Comparison of ENCODE assay signal across 32 cellular contexts in the genomic region with DNA sequence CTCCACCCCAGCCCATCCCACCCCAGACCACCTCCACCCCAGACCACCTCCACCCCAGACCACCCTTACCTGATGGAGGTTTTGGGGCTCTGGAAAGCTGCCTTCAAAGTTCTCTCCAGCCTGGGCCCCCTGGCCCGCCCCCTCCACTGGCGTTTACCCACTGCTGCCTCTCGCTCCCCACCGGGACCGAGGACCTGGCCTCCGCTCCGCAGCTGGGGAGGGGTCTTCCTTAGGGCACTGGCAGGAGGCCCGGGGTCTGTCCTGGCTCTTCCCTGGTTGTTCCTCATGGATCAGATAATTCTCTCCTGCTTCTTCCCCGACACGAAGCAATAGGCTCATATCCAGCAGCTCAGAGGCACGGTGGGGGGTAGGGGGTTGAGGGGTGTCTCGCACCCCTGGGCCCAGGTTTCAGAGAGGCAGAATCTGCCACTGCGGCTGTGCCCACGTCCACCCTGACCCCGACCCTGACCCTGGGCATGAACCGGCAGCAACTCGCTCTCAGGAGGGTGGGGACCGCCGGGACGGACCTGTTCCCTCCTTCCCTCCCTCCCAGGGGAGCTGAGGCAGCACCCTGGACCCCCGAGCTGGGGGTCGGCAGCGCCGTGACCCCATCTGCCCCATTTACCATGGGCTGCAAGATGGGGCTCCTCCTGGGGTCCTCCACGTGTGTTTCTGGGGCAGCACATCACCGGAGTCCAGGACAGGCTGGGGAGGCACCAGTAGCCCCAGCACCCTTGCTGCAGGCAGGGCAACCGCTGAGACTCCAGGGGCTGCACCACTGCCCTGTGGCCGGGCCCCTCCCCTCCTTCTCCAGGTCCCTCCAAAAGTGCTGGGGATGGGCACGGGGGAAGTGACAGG. TPM values are rescaled to one million over a fixed set of nuclear protein-coding genes. Genes with fewer than 3 reads are reported as not detected.
"Had no signal": no experiment of that assay in that cellular context is flagged by ENCODE, and none has a peak within 500 bp of the region (broad histone marks: within the 10 kb centered on the region; RNA-seq: fewer than 3 reads in every experiment).

No MANE protein-coding gene starts in this region.

- H3K36me3 ChIP-seq: esophagus squamous epithelium, thoracic aorta, tibial nerve, upper lobe of left lung had no signal

- H3K4me3 ChIP-seq: esophagus squamous epithelium, lung, mucosa of descending colon, psoas muscle, skin epidermis, thoracic aorta, tibial nerve, upper lobe of left lung had no signal

- H3K27ac ChIP-seq: esophagus squamous epithelium, psoas muscle, skin epidermis, thoracic aorta, tibial nerve, upper lobe of left lung had no signal

- FAIRE-seq: endometrium, islet of Langerhans, urothelium cell line had no signal

- H3K36me3 Mint-ChIP-seq: memory B cell; naive B cell; natural killer cell treated with Interleukin-12 subunit alpha and Interleukin-12 subunit beta and Interleukin-15 and Interleukin-18, amount 100 ng/mL, for 72 hours had no signal

- H3K27ac Mint-ChIP-seq: effector memory CD8-positive, alpha-beta T cell; memory B cell; natural killer cell treated with Interleukin-12 subunit alpha and Interleukin-12 subunit beta and Interleukin-15 and Interleukin-18, amount 100 ng/mL, for 72 hours had no signal

- H3K27me3 ChIP-seq: upper lobe of left lung had no signal

- DNase-seq: cortex of kidney; effector memory CD8-positive, alpha-beta T cell; erythroblast; esophagus squamous epithelium; foreskin melanocyte; head of caudate nucleus; kidney glomerular epithelial cell; left colon; left ventricle myocardium superior; mucosa of descending colon; naive B cell; psoas muscle; right cardiac atrium; stimulated activated CD4-positive, alpha-beta T cell treated with anti-CD3 and anti-CD28 coated beads, Interleukin-15, amount 100 ng/mL, for 24 hours; stimulated activated CD4-positive, alpha-beta T cell treated with anti-CD3 and anti-CD28 coated beads, Interleukin-2, amount 100 ng/mL, for 48 hours; stimulated activated naive CD4-positive, alpha-beta T cell treated with Interleukin-2 at 50 U/mL for 16 hours had no signal

- H3K4me3 Mint-ChIP-seq: effector memory CD8-positive, alpha-beta T cell; memory B cell; naive B cell; natural killer cell treated with Interleukin-12 subunit alpha and Interleukin-12 subunit beta and Interleukin-15 and Interleukin-18, amount 100 ng/mL, for 72 hours; neural crest cell had no signal

- H3K9me3 ChIP-seq: esophagus squamous epithelium, mucosa of descending colon, psoas muscle, thoracic aorta, tibial nerve, upper lobe of left lung had no signal

- H3K4me1 Mint-ChIP-seq: naive B cell, neural crest cell had no signal

- H3K4me1 ChIP-seq: psoas muscle had no signal

- H3K9me3 Mint-ChIP-seq: effector memory CD8-positive, alpha-beta T cell; memory B cell; naive B cell; natural killer cell treated with Interleukin-12 subunit alpha and Interleukin-12 subunit beta and Interleukin-15 and Interleukin-18, amount 100 ng/mL, for 72 hours; neural crest cell had no signal

RNA-seq across cellular contexts. Expression of a gene that starts 12.9 kb away (rescaled TPM):
- total RNA-seq: cardiac septum; dermis microvascular lymphatic vessel endothelial cell; esophagus squamous epithelium; glomerular endothelial cell; left ventricle myocardium superior; lung; natural killer cell treated with Interleukin-12 subunit alpha and Interleukin-12 subunit beta and Interleukin-15 and Interleukin-18, amount 100 ng/mL, for 72 hours; neural crest cell; osteocyte; psoas muscle; renal cortical epithelial cell; right cardiac atrium; thoracic aorta; tibial nerve; upper lobe of left lung had no signal
- polyA plus RNA-seq: lung, psoas muscle, right cardiac atrium had no signal

RNA-seq across cellular contexts. Expression of a gene that starts 20.6 kb away (rescaled TPM):
- total RNA-seq: cardiac septum; dermis microvascular lymphatic vessel endothelial cell; esophagus squamous epithelium; glomerular endothelial cell; left colon; left ventricle myocardium superior; lung; mucosa of descending colon; natural killer cell treated with Interleukin-12 subunit alpha and Interleukin-12 subunit beta and Interleukin-15 and Interleukin-18, amount 100 ng/mL, for 72 hours; neural crest cell; osteocyte; psoas muscle; renal cortical epithelial cell; right cardiac atrium; thoracic aorta; tibial nerve; upper lobe of left lung had no signal
- polyA plus RNA-seq: lung, psoas muscle, right cardiac atrium had no signal

RNA-seq across cellular contexts. Expression of a gene that starts 34.3 kb away (rescaled TPM):
- total RNA-seq: cardiac septum; dermis microvascular lymphatic vessel endothelial cell; esophagus squamous epithelium; glomerular endothelial cell; left colon; left ventricle myocardium superior; lung; mucosa of descending colon; natural killer cell treated with Interleukin-12 subunit alpha and Interleukin-12 subunit beta and Interleukin-15 and Interleukin-18, amount 100 ng/mL, for 72 hours; neural crest cell; osteocyte; psoas muscle; renal cortical epithelial cell; right cardiac atrium; thoracic aorta; tibial nerve; upper lobe of left lung had no signal
- polyA plus RNA-seq: lung, psoas muscle, right cardiac atrium had no signal

RNA-seq across cellular contexts. Expression of a gene that starts 44.4 kb away (rescaled TPM):
- total RNA-seq: cardiac septum; dermis microvascular lymphatic vessel endothelial cell; esophagus squamous epithelium; glomerular endothelial cell; left colon; left ventricle myocardium superior; lung; mucosa of descending colon; natural killer cell treated with Interleukin-12 subunit alpha and Interleukin-12 subunit beta and Interleukin-15 and Interleukin-18, amount 100 ng/mL, for 72 hours; neural crest cell; osteocyte; psoas muscle; renal cortical epithelial cell; right cardiac atrium; thoracic aorta; tibial nerve; upper lobe of left lung had no signal
- polyA plus RNA-seq: psoas muscle, right cardiac atrium had no signal

RNA-seq across cellular contexts. Expression of a gene that starts 54.5 kb away (rescaled TPM):
- total RNA-seq: cardiac septum; esophagus squamous epithelium; glomerular endothelial cell; left colon; left ventricle myocardium superior; lung; mucosa of descending colon; natural killer cell treated with Interleukin-12 subunit alpha and Interleukin-12 subunit beta and Interleukin-15 and Interleukin-18, amount 100 ng/mL, for 72 hours; neural crest cell; osteocyte; psoas muscle; renal cortical epithelial cell; right cardiac atrium; thoracic aorta; tibial nerve; upper lobe of left lung had no signal
- polyA plus RNA-seq: lung, psoas muscle, right cardiac atrium had no signal
